In the genomic region with DNA sequence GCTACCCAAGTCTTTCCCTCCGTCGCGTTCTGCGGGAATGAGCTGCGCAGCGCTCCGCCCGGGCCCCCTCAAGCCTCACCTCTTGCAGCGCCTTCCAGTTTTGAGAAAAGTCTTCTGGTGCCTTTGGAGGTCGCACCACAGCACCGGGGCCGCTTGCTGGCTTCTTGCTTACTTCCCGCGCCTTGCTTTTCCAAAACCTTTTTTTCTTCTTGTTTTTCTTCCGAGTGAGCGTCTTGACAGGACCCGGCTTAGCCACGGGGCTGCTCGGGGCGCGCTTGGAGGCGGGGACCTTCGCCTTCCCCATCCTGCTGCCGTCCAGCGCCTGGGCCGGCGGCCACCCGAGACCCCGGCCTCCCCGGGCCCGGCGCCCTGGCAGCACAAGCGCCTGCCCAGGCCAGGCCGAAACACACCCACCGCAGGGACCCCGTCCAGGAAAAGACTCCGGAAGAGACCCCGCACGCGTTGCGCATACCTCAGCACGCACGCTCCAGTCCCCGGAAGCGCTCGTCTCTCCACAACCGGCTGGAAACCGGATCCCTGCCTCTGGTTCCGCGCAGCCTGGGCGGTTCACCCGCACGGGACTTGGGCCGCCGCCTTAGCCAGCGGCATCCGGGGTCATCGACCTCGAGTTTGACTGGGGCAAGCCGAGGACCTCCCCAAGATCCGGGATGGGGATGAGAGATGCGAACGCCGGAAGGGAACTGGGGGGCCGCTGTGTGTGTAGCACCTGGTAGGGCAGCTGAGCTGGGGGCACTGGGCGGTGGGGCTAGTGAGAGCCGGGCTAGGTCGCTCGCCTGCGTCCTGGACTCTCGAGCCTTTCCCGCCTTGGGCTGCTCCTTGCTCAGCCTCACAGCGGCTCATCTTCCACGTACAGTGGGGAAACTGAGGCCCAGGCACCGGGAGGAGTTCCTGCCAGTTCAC, we compare ENCODE assay signal across 1 cellular context.
A peak's percentile ranks its signal among the peaks of the same experiment; 100 is the strongest.
TF ChIP-seq lines count a peak whose summit lies in the region.

A gene with protein sequence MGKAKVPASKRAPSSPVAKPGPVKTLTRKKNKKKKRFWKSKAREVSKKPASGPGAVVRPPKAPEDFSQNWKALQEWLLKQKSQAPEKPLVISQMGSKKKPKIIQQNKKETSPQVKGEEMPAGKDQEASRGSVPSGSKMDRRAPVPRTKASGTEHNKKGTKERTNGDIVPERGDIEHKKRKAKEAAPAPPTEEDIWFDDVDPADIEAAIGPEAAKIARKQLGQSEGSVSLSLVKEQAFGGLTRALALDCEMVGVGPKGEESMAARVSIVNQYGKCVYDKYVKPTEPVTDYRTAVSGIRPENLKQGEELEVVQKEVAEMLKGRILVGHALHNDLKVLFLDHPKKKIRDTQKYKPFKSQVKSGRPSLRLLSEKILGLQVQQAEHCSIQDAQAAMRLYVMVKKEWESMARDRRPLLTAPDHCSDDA (minus strand): TSS at position 470 of the 921 bp plus-strand sequence. CDS start 166 bp downstream, at position 304.

TF ChIP-seq in GM12878, 131 proteins besides CTCF, POLR2A, EP300 and RAD21 (continued from another document and continues in another):
- TF ChIP-seq, protein P1, sequence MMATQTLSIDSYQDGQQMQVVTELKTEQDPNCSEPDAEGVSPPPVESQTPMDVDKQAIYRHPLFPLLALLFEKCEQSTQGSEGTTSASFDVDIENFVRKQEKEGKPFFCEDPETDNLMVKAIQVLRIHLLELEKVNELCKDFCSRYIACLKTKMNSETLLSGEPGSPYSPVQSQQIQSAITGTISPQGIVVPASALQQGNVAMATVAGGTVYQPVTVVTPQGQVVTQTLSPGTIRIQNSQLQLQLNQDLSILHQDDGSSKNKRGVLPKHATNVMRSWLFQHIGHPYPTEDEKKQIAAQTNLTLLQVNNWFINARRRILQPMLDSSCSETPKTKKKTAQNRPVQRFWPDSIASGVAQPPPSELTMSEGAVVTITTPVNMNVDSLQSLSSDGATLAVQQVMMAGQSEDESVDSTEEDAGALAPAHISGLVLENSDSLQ (IDR thresholded peaks at IDR 0.05): peak; percentile 79
- TF ChIP-seq, protein P2, sequence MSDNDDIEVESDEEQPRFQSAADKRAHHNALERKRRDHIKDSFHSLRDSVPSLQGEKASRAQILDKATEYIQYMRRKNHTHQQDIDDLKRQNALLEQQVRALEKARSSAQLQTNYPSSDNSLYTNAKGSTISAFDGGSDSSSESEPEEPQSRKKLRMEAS (IDR thresholded peaks at IDR 0.05; ENCODE audit: low read depth, low read length): peak; percentile 76; the same call in 1 of the 2 replicates
- peak; percentile 63 for TF ChIP-seq MEF2B (IDR thresholded peaks at IDR 0.05; ENCODE audit: partially characterized antibody, poor library complexity, severe bottlenecking)
- 0 out of 2 replicates have a peak, but pooled peaks have one; percentile 53 for TF ChIP-seq CBX5 (IDR thresholded peaks at IDR 0.05; ENCODE audit: low read depth)
- TF ChIP-seq SUPT20H (IDR thresholded peaks at IDR 0.05; ENCODE audit: borderline replicate concordance, control insufficient read depth, low read depth, low read length): no peak
- TF ChIP-seq GATAD2B (conservative IDR thresholded peaks at IDR 0.05; ENCODE audit: low read depth): peak; percentile 89; the same call in 1 of the 2 replicates
- TF ChIP-seq, protein P3, sequence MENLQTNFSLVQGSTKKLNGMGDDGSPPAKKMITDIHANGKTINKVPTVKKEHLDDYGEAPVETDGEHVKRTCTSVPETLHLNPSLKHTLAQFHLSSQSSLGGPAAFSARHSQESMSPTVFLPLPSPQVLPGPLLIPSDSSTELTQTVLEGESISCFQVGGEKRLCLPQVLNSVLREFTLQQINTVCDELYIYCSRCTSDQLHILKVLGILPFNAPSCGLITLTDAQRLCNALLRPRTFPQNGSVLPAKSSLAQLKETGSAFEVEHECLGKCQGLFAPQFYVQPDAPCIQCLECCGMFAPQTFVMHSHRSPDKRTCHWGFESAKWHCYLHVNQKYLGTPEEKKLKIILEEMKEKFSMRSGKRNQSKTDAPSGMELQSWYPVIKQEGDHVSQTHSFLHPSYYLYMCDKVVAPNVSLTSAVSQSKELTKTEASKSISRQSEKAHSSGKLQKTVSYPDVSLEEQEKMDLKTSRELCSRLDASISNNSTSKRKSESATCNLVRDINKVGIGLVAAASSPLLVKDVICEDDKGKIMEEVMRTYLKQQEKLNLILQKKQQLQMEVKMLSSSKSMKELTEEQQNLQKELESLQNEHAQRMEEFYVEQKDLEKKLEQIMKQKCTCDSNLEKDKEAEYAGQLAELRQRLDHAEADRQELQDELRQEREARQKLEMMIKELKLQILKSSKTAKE (IDR thresholded peaks at IDR 0.05; ENCODE audit: low read depth, poor library complexity, severe bottlenecking): peak; percentile 38
- TF ChIP-seq CHD2 (IDR thresholded peaks at IDR 0.05; ENCODE audit: borderline replicate concordance, low read depth, low read length): peak; percentile 46; the same call in 1 of the 2 replicates
- TF ChIP-seq SMAD5 (IDR thresholded peaks at IDR 0.05; ENCODE audit: low read depth): peak; percentile 48; the same call in 1 of the 2 replicates
- TF ChIP-seq SREBF1 (IDR thresholded peaks at IDR 0.05; ENCODE audit: low read length): no peak; the same call in 1 of the 2 replicates
- TF ChIP-seq, protein P4, sequence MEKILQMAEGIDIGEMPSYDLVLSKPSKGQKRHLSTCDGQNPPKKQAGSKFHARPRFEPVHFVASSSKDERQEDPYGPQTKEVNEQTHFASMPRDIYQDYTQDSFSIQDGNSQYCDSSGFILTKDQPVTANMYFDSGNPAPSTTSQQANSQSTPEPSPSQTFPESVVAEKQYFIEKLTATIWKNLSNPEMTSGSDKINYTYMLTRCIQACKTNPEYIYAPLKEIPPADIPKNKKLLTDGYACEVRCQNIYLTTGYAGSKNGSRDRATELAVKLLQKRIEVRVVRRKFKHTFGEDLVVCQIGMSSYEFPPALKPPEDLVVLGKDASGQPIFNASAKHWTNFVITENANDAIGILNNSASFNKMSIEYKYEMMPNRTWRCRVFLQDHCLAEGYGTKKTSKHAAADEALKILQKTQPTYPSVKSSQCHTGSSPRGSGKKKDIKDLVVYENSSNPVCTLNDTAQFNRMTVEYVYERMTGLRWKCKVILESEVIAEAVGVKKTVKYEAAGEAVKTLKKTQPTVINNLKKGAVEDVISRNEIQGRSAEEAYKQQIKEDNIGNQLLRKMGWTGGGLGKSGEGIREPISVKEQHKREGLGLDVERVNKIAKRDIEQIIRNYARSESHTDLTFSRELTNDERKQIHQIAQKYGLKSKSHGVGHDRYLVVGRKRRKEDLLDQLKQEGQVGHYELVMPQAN (conservative IDR thresholded peaks at IDR 0.05): peak; percentile 96
- TF ChIP-seq ATF7 (IDR thresholded peaks at IDR 0.05; ENCODE audit: low read depth): peak; percentile 62; the same call in 1 of the 2 replicates
- TF ChIP-seq POLR2AphosphoS2 (IDR thresholded peaks at IDR 0.05; ENCODE audit: low read depth, low read length): peak; percentile 37; the same call in 1 of the 2 replicates
- peak; percentile 89 for TF ChIP-seq SIN3A (IDR thresholded peaks at IDR 0.05; ENCODE audit: low read depth, low read length)
- TF ChIP-seq, protein P5, sequence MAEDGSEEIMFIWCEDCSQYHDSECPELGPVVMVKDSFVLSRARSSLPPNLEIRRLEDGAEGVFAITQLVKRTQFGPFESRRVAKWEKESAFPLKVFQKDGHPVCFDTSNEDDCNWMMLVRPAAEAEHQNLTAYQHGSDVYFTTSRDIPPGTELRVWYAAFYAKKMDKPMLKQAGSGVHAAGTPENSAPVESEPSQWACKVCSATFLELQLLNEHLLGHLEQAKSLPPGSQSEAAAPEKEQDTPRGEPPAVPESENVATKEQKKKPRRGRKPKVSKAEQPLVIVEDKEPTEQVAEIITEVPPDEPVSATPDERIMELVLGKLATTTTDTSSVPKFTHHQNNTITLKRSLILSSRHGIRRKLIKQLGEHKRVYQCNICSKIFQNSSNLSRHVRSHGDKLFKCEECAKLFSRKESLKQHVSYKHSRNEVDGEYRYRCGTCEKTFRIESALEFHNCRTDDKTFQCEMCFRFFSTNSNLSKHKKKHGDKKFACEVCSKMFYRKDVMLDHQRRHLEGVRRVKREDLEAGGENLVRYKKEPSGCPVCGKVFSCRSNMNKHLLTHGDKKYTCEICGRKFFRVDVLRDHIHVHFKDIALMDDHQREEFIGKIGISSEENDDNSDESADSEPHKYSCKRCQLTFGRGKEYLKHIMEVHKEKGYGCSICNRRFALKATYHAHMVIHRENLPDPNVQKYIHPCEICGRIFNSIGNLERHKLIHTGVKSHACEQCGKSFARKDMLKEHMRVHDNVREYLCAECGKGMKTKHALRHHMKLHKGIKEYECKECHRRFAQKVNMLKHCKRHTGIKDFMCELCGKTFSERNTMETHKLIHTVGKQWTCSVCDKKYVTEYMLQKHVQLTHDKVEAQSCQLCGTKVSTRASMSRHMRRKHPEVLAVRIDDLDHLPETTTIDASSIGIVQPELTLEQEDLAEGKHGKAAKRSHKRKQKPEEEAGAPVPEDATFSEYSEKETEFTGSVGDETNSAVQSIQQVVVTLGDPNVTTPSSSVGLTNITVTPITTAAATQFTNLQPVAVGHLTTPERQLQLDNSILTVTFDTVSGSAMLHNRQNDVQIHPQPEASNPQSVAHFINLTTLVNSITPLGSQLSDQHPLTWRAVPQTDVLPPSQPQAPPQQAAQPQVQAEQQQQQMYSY (CRISPR knock-in tag; IDR thresholded peaks at IDR 0.05): no peak
- peak; percentile 62 to 76; a peak in 2 of 3 replicates for TF ChIP-seq EGR1 (IDR thresholded peaks at IDR 0.05; ENCODE audit: borderline replicate concordance in 1 of 2, low read depth in 2 of 2, low read length in 2 of 2)
- TF ChIP-seq TCF3 (IDR thresholded peaks at IDR 0.05; ENCODE audit: borderline replicate concordance, insufficient read depth, low read depth, low read length): 0 out of 2 replicates have a peak, but pooled peaks have one; percentile 9
- peak; percentile 75 for TF ChIP-seq TBL1XR1 (IDR thresholded peaks at IDR 0.05; ENCODE audit: low read depth, low read length)
- 0 out of 2 replicates have a peak, but pooled peaks have one; percentile 19 for TF ChIP-seq TCF12 (IDR thresholded peaks at IDR 0.05; ENCODE audit: low read depth, low read length)
- TF ChIP-seq HCFC1 (IDR thresholded peaks at IDR 0.05; ENCODE audit: low read length): peak; percentile 84
- TF ChIP-seq NR2C2 (IDR thresholded peaks at IDR 0.05; ENCODE audit: borderline replicate concordance, control insufficient read depth, insufficient read length, low read depth): no peak
- peak; percentile 99 for TF ChIP-seq NR2F1 (conservative IDR thresholded peaks at IDR 0.05)
- TF ChIP-seq, protein P6, sequence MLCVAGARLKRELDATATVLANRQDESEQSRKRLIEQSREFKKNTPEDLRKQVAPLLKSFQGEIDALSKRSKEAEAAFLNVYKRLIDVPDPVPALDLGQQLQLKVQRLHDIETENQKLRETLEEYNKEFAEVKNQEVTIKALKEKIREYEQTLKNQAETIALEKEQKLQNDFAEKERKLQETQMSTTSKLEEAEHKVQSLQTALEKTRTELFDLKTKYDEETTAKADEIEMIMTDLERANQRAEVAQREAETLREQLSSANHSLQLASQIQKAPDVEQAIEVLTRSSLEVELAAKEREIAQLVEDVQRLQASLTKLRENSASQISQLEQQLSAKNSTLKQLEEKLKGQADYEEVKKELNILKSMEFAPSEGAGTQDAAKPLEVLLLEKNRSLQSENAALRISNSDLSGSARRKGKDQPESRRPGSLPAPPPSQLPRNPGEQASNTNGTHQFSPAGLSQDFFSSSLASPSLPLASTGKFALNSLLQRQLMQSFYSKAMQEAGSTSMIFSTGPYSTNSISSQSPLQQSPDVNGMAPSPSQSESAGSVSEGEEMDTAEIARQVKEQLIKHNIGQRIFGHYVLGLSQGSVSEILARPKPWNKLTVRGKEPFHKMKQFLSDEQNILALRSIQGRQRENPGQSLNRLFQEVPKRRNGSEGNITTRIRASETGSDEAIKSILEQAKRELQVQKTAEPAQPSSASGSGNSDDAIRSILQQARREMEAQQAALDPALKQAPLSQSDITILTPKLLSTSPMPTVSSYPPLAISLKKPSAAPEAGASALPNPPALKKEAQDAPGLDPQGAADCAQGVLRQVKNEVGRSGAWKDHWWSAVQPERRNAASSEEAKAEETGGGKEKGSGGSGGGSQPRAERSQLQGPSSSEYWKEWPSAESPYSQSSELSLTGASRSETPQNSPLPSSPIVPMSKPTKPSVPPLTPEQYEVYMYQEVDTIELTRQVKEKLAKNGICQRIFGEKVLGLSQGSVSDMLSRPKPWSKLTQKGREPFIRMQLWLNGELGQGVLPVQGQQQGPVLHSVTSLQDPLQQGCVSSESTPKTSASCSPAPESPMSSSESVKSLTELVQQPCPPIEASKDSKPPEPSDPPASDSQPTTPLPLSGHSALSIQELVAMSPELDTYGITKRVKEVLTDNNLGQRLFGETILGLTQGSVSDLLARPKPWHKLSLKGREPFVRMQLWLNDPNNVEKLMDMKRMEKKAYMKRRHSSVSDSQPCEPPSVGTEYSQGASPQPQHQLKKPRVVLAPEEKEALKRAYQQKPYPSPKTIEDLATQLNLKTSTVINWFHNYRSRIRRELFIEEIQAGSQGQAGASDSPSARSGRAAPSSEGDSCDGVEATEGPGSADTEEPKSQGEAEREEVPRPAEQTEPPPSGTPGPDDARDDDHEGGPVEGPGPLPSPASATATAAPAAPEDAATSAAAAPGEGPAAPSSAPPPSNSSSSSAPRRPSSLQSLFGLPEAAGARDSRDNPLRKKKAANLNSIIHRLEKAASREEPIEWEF (IDR thresholded peaks at IDR 0.05; ENCODE audit: insufficient replicate concordance, low read depth, low read length): no peak
- TF ChIP-seq, protein P7, sequence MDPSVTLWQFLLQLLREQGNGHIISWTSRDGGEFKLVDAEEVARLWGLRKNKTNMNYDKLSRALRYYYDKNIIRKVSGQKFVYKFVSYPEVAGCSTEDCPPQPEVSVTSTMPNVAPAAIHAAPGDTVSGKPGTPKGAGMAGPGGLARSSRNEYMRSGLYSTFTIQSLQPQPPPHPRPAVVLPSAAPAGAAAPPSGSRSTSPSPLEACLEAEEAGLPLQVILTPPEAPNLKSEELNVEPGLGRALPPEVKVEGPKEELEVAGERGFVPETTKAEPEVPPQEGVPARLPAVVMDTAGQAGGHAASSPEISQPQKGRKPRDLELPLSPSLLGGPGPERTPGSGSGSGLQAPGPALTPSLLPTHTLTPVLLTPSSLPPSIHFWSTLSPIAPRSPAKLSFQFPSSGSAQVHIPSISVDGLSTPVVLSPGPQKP (IDR thresholded peaks at IDR 0.05; ENCODE audit: low read depth, low read length): 0 out of 2 replicates have a peak, but pooled peaks have one; percentile 61
- TF ChIP-seq ETV6 (conservative IDR thresholded peaks at IDR 0.05 in 1 of 2, IDR thresholded peaks at IDR 0.05 in 1 of 2; ENCODE audit: borderline replicate concordance in 1 of 2, low read depth in 1 of 2): peak in 1 of 2 experiments; percentile 53; a peak in 1 of 4 replicates
- TF ChIP-seq CHD4 (IDR thresholded peaks at IDR 0.05): no peak
- TF ChIP-seq, protein P8, sequence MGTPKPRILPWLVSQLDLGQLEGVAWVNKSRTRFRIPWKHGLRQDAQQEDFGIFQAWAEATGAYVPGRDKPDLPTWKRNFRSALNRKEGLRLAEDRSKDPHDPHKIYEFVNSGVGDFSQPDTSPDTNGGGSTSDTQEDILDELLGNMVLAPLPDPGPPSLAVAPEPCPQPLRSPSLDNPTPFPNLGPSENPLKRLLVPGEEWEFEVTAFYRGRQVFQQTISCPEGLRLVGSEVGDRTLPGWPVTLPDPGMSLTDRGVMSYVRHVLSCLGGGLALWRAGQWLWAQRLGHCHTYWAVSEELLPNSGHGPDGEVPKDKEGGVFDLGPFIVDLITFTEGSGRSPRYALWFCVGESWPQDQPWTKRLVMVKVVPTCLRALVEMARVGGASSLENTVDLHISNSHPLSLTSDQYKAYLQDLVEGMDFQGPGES (IDR thresholded peaks at IDR 0.05): peak; percentile 26; the same call in 1 of the 2 replicates
- TF ChIP-seq HDAC6 (IDR thresholded peaks at IDR 0.05; ENCODE audit: unreplicated experiment): no peak
- peak; percentile 97 for TF ChIP-seq GABPA (IDR thresholded peaks at IDR 0.05; ENCODE audit: low read depth)
- TF ChIP-seq SIX5 (IDR thresholded peaks at IDR 0.05; ENCODE audit: low read depth, low read length, severe bottlenecking): peak; percentile 66
- TF ChIP-seq TARDBP (IDR thresholded peaks at IDR 0.05; ENCODE audit: borderline replicate concordance): peak; percentile 75; the same call in 1 of the 2 replicates
- peak; percentile 79 for TF ChIP-seq KLF5 (IDR thresholded peaks at IDR 0.05; ENCODE audit: partially characterized antibody)
- TF ChIP-seq ZNF217 (IDR thresholded peaks at IDR 0.05): no peak; the same call in 1 of the 2 replicates
- TF ChIP-seq SP1 (IDR thresholded peaks at IDR 0.05; ENCODE audit: low read depth, low read length): peak; percentile 69
